9 cellular contexts compared by ENCODE assay signal in genomic region chr9:5617749-5618148, GRCh38. TPM values are rescaled to one million over a fixed set of nuclear protein-coding genes. Genes with fewer than 3 reads are reported as not detected.
DNase-seq lines count a peak whose midpoint lies in the region; ATAC-seq, FAIRE-seq and TF ChIP-seq lines count a peak whose summit lies in the region.
"Had no signal": no experiment of that assay in that cellular context is flagged by ENCODE, and none has a peak within 500 bp of the region (broad histone marks: within the 10 kb centered on the region; RNA-seq: fewer than 3 reads in every experiment).

No MANE protein-coding gene starts in this region.

- H3K36me3 Mint-ChIP-seq in activated T-helper 17 cell treated with anti-CD3 and anti-CD28 coated beads, Interleukin-2, amount 50 U/mL, for 72 hours (ENCODE audit: low read depth) = peaks cover 10% of the 10 kb centered on the region

- FAIRE-seq in GM12891 (lab: Jason Lieb, UNC) = peak; percentile 92

- H3K79me2 ChIP-seq in mammary epithelial cell (ENCODE audit: insufficient read depth, low read length) = peaks cover 7% of the 10 kb centered on the region

- H3K4me1 ChIP-seq in mammary epithelial cell (ENCODE audit: insufficient read depth, low read length) = peaks cover 5% of the 10 kb centered on the region

- no peak overlapping the region for H3K4me2 ChIP-seq in mammary epithelial cell (ENCODE audit: insufficient read depth, low read depth, low read length)

- H3K27me3 Mint-ChIP-seq in activated T-helper 17 cell treated with anti-CD3 and anti-CD28 coated beads, Interleukin-2, amount 50 U/mL, for 72 hours = no peaks in the 10 kb centered on the region

- DNase-seq in GM12891 (ENCODE audit: insufficient read length, low spot score) (no peak), NCI-H146 (lab: John Stamatoyannopoulos, UW) (no peak), mammary epithelial cell (no peak), cortex of kidney (lab: John Stamatoyannopoulos, UW) (no peak), mucosa of gallbladder (ENCODE audit: low spot score) (no peak)
- DNase-seq: immature natural killer cell had no signal

- no TSS peak for BruUV-seq in mammary epithelial cell (replicated peaks; lab: Mats Ljungman, UMichigan)

- no peak overlapping the region for H3K4me3 ChIP-seq in mammary epithelial cell (replicated peaks in 1 of 3; ENCODE audit: insufficient read depth in 1 of 3, low read depth in 2 of 3, low read length in 3 of 3)

- ATAC-seq in GM21367 (IDR thresholded peaks at IDR 0.05; ENCODE audit: unreplicated experiment) = peak; percentile 89
- ATAC-seq in HG03432 (IDR thresholded peaks at IDR 0.05; ENCODE audit: unreplicated experiment) = peak; percentile 93
- ATAC-seq in activated T-helper 17 cell treated with anti-CD3 and anti-CD28 coated beads, Interleukin-2, amount 50 U/mL, for 72 hours (replicated peaks) = peak; percentile 59

- H3K27ac Mint-ChIP-seq in activated T-helper 17 cell treated with anti-CD3 and anti-CD28 coated beads, Interleukin-2, amount 50 U/mL, for 72 hours = no peak overlapping the region

- dilution Hi-C loops in mammary epithelial cell (cut with HindIII; ENCODE audit: low sequenced_read_pairs) = no loop called here

- in situ Hi-C loops in mammary epithelial cell (cut with MboI; ENCODE audit: low sequenced_read_pairs in 2 of 2) = no loop called here

- no peak for TF ChIP-seq CTCF in mammary epithelial cell (conservative IDR thresholded peaks at IDR 0.05 in 1 of 2, IDR thresholded peaks at IDR 0.05 in 1 of 2; ENCODE audit: extremely low read depth in 1 of 2, insufficient read depth in 1 of 2, low read depth in 1 of 2, low read length in 2 of 2)

- intact Hi-C loops in mammary epithelial cell (cut with micrococcal nuclease) = no loop called here

- H3K9me3 ChIP-seq in mammary epithelial cell (replicated peaks; ENCODE audit: insufficient read depth, low read length) = no peaks in the 10 kb centered on the region

- H3K36me3 ChIP-seq in mammary epithelial cell (ENCODE audit: insufficient read depth, low read length) = no peaks in the 10 kb centered on the region

- H3K4me3 Mint-ChIP-seq in activated T-helper 17 cell treated with anti-CD3 and anti-CD28 coated beads, Interleukin-2, amount 50 U/mL, for 72 hours = no peak overlapping the region
- H3K4me3 Mint-ChIP-seq: immature natural killer cell had no signal

- no peak overlapping the region for H2AFZ ChIP-seq in mammary epithelial cell (ENCODE audit: low read depth, low read length)

- no peak for TF ChIP-seq POLR2A in GM12891 (IDR thresholded peaks at IDR 0.05; ENCODE audit: low read depth, low read length)

- H3K4me1 Mint-ChIP-seq in activated T-helper 17 cell treated with anti-CD3 and anti-CD28 coated beads, Interleukin-2, amount 50 U/mL, for 72 hours = peaks cover 7% of the 10 kb centered on the region

- H3K9me3 Mint-ChIP-seq in activated T-helper 17 cell treated with anti-CD3 and anti-CD28 coated beads, Interleukin-2, amount 50 U/mL, for 72 hours = no peaks in the 10 kb centered on the region
- H3K9me3 Mint-ChIP-seq: immature natural killer cell had no signal

- CTCF ChIA-PET in mammary epithelial cell (lab: Charles Lee; ENCODE audit: low non-redundant PET) = no interaction called here

- no peak overlapping the region for H3K9ac ChIP-seq in mammary epithelial cell (ENCODE audit: insufficient read depth, low read length)

- H3K27me3 ChIP-seq in mammary epithelial cell (ENCODE audit: insufficient read depth, low read length) = no peaks in the 10 kb centered on the region

- H4K20me1 ChIP-seq in mammary epithelial cell (ENCODE audit: insufficient read depth, low read length) = no peaks in the 10 kb centered on the region

- H3K27ac ChIP-seq in mammary epithelial cell (ENCODE audit: insufficient read depth, low read depth, low read length) = no peak overlapping the region

TF ChIP-seq in GM12891, 5 proteins besides CTCF, POLR2A, EP300 and RAD21:
- no peak for TF ChIP-seq PAX5 (IDR thresholded peaks at IDR 0.05; ENCODE audit: insufficient read depth, low read length, severe bottlenecking)
- no peak for TF ChIP-seq TAF1 (IDR thresholded peaks at IDR 0.05; ENCODE audit: low read depth, low read length)
- no peak for TF ChIP-seq POLR2AphosphoS5 (IDR thresholded peaks at IDR 0.05; ENCODE audit: low read depth, low read length)
- peak; percentile 91 for TF ChIP-seq SPI1 (IDR thresholded peaks at IDR 0.05; ENCODE audit: low read depth, low read length)
- no peak for TF ChIP-seq POU2F2 (IDR thresholded peaks at IDR 0.05; ENCODE audit: low read depth, low read length)

RNA-seq across cellular contexts. Expression of gene RIC1, which starts 11.2 kb away (rescaled TPM):
- 13.3 TPM for polyA plus RNA-seq in GM12891 (2012; ENCODE audit: low read depth, missing spikeins)
- total RNA-seq in activated T-helper 17 cell treated with anti-CD3 and anti-CD28 coated beads, Interleukin-2, amount 50 U/mL, for 72 hours = 10 to 100 TPM; 20.1 to 20.3 TPM
- 10 to 100 TPM; 23.0 to 46.3 TPM for total RNA-seq in mammary epithelial cell
- polyA plus RNA-seq in mammary epithelial cell = 13.7 TPM
- 46.6 TPM for polyA minus RNA-seq in mammary epithelial cell
- 17.0 TPM for total RNA-seq in mucosa of gallbladder
